ENCODE assay signal across 20 cellular contexts in genomic region chr2:172811027-172811426, GRCh38.
DNase-seq lines count a peak whose midpoint lies in the region; ATAC-seq and TF ChIP-seq lines count a peak whose summit lies in the region.
"Had no signal": no experiment of that assay in that cellular context is flagged by ENCODE, and none has a peak within 500 bp of the region (broad histone marks: within the 10 kb centered on the region; RNA-seq: fewer than 3 reads in every experiment).

No MANE protein-coding gene starts in this region.

- peak overlapping the region in 1 of 2 experiments; percentile 64; a peak in 2 of 4 replicates for H3K27ac ChIP-seq in SK-N-SH (ENCODE audit: low read depth in 2 of 2, low read length in 1 of 2)
- H3K27ac ChIP-seq: ascending aorta, coronary artery, sigmoid colon, tibial artery had no signal

- H3K4me2 ChIP-seq in SK-N-SH, result no peak overlapping the region

- peak in 1 of 2 experiments; percentile 71; a peak in 2 of 4 replicates for TF ChIP-seq EP300 in SK-N-SH (IDR thresholded peaks at IDR 0.05; ENCODE audit: borderline replicate concordance in 1 of 2, low read depth in 1 of 2, low read length in 1 of 2)

- WGBS in SK-N-SH (ENCODE audit: low lambda C conversion rate), result 19% methylated on average over 2 of the region's 2 CpGs

- POLR2A ChIA-PET in SK-N-SH (lab: Yijun Ruan, JAX), result interaction anchor here (0.6 kb wide), 1 partner anchor 120 kb away, joined by 3 read pairs; no protein-coding TSS in a partner anchor

- H3K9ac ChIP-seq in SK-N-SH, result no peak overlapping the region

- H3K4me3 ChIP-seq in SK-N-SH (ENCODE audit: low read depth in 2 of 2, low read length in 1 of 2), result no peak overlapping the region
- H3K4me3 ChIP-seq: ascending aorta, coronary artery, sigmoid colon, tibial artery had no signal

- TF ChIP-seq CTCF in SK-N-SH (IDR thresholded peaks at IDR 0.05), result no peak

- H3K36me3 Mint-ChIP-seq in activated T-cell treated with anti-CD3 and anti-CD28 coated beads, Interleukin-2, amount 50 U/mL, for 72 hours (ENCODE audit: insufficient read depth in 2 of 2), result no peaks in the 10 kb centered on the region

- no peaks in the 10 kb centered on the region for H3K9me3 ChIP-seq in SK-N-SH
- H3K9me3 ChIP-seq: ascending aorta, sigmoid colon, tibial artery had no signal

- H3K9me2 ChIP-seq in SK-N-SH, result no peaks in the 10 kb centered on the region

- peaks cover 0 to 37% of the 10 kb centered on the region in 2 experiments; a peak in 2 of 4 replicates for H3K4me1 ChIP-seq in SK-N-SH (ENCODE audit: control insufficient read depth in 1 of 2, insufficient read depth in 2 of 2, low read depth in 1 of 2, low read length in 1 of 2)
- H3K4me1 ChIP-seq: ascending aorta, tibial artery had no signal

- ATAC-seq in activated T-cell treated with anti-CD3 and anti-CD28 coated beads, Interleukin-2, amount 50 U/mL, for 72 hours (replicated peaks in 1 of 2), result peak in 1 of 2 donors; percentile 35
- ATAC-seq in GM21423 (IDR thresholded peaks at IDR 0.05; ENCODE audit: unreplicated experiment) (no peak), GM18870 (IDR thresholded peaks at IDR 0.05; ENCODE audit: unreplicated experiment) (no peak)

- no peaks in the 10 kb centered on the region for H4K20me1 ChIP-seq in SK-N-SH (ENCODE audit: insufficient read depth)

- no peaks in the 10 kb centered on the region for H3K27me3 ChIP-seq in SK-N-SH (ENCODE audit: insufficient read depth)
- H3K27me3 ChIP-seq: ascending aorta, sigmoid colon, tibial artery had no signal

- H3K36me3 ChIP-seq in SK-N-SH (replicated peaks in 1 of 2; ENCODE audit: control insufficient read depth in 1 of 2, insufficient read depth in 2 of 2, low read length in 1 of 2), result no peaks in the 10 kb centered on the region
- H3K36me3 ChIP-seq: ascending aorta, sigmoid colon, tibial artery had no signal

- H3K79me2 ChIP-seq in SK-N-SH (ENCODE audit: insufficient read depth), result no peaks in the 10 kb centered on the region

- H3K4me1 Mint-ChIP-seq in activated T-cell treated with anti-CD3 and anti-CD28 coated beads, Interleukin-2, amount 50 U/mL, for 72 hours (ENCODE audit: low read depth), result peaks cover 8% of the 10 kb centered on the region

- in situ Hi-C loops in KBM-7 (cut with MboI; ENCODE audit: low pct_unique_long_range_greater_than_20kb, low sequenced_read_pairs), result no loop called here

- peak; percentile 14 to 19 for DNase-seq in activated T-cell treated with anti-CD3 and anti-CD28 coated beads, Interleukin-2, amount 50 U/mL, for 72 hours
- DNase-seq in activated T-cell treated with anti-CD3 and anti-CD28 coated beads for 4 hours, result no peak
- peak; percentile 34 for DNase-seq in KBM-7
- peak; percentile 59 for DNase-seq in SK-N-SH
- no peak for DNase-seq in medulla oblongata (ENCODE audit: extremely low spot score)
- no peak for DNase-seq in pons (ENCODE audit: low spot score)
- DNase-seq: activated effector memory CD4-positive, alpha-beta T cell treated with Interleukin-2 at 50 U/mL for 16 hours; glutamatergic neuron; islet precursor cell; NCI-H2029 treated with DMSO at 0.1 percent for 48 hours; occipital lobe; SHP77; sigmoid colon; stimulated activated CD4-positive, alpha-beta T cell treated with anti-CD3 and anti-CD28 coated beads, Interleukin-4, amount 100 ng/mL, for 1 hour; T1000; tibial artery had no signal

- no peaks in the 10 kb centered on the region for H3K27me3 Mint-ChIP-seq in activated T-cell treated with anti-CD3 and anti-CD28 coated beads, Interleukin-2, amount 50 U/mL, for 72 hours (ENCODE audit: low read depth)

- no peak overlapping the region for H3K4me3 Mint-ChIP-seq in activated T-cell treated with anti-CD3 and anti-CD28 coated beads, Interleukin-2, amount 50 U/mL, for 72 hours

- H2AFZ ChIP-seq in SK-N-SH (ENCODE audit: low read depth), result no peak overlapping the region; the same call in 1 of the 2 replicates

- H3F3A ChIP-seq in SK-N-SH (replicated peaks; ENCODE audit: insufficient read depth), result no peaks in the 10 kb centered on the region

- CTCF ChIA-PET in SK-N-SH (lab: Yijun Ruan, JAX), result interaction anchor here (0.7 to 9.3 kb wide), 2 partner anchors 48 to 122 kb away, joined by 3 to 174 read pairs; no protein-coding TSS in a partner anchor

- no peak overlapping the region for H3K27ac Mint-ChIP-seq in activated T-cell treated with anti-CD3 and anti-CD28 coated beads, Interleukin-2, amount 50 U/mL, for 72 hours

- TF ChIP-seq RAD21 in SK-N-SH (IDR thresholded peaks at IDR 0.05; ENCODE audit: low read length), result no peak

- no peaks in the 10 kb centered on the region for H3K9me3 Mint-ChIP-seq in activated T-cell treated with anti-CD3 and anti-CD28 coated beads, Interleukin-2, amount 50 U/mL, for 72 hours

TF ChIP-seq in SK-N-SH, 30 proteins besides CTCF, POLR2A, EP300 and RAD21:
- TF ChIP-seq USF2 (IDR thresholded peaks at IDR 0.05; ENCODE audit: borderline replicate concordance, low read depth, low read length) (no peak), CHD2 (IDR thresholded peaks at IDR 0.05; ENCODE audit: low read length, partially characterized antibody) (peak; percentile 50), FOXJ3 (CRISPR knock-in tag; IDR thresholded peaks at IDR 0.05) (0 out of 2 replicates have a peak, but pooled peaks have one; percentile 30), FOXM1 (IDR thresholded peaks at IDR 0.05; ENCODE audit: low read depth) (no peak), YY1 (IDR thresholded peaks at IDR 0.05; ENCODE audit: low read depth) (no peak), MEF2A (IDR thresholded peaks at IDR 0.05; ENCODE audit: borderline replicate concordance, low read depth) (no peak), TAF1 (IDR thresholded peaks at IDR 0.05; ENCODE audit: borderline replicate concordance, low read depth, low read length) (no peak), NFIC (IDR thresholded peaks at IDR 0.05; ENCODE audit: borderline replicate concordance) (no peak), REST (IDR thresholded peaks at IDR 0.05; ENCODE audit: low read depth, low read length) (no peak), RCOR1 (IDR thresholded peaks at IDR 0.05; ENCODE audit: low read length) (0 out of 2 replicates have a peak, but pooled peaks have one; percentile 31), GATA2 (CRISPR knock-in tag; IDR thresholded peaks at IDR 0.05) (no peak)

Comparison
In these comparisons a context has a peak if more than half of its experiments do, and no peak if none do; other contexts are left out.
1. DNase-seq: peak in activated T-cell treated with anti-CD3 and anti-CD28 coated beads, Interleukin-2, amount 50 U/mL, for 72 hours (2 of 2), KBM-7 (single experiment) and SK-N-SH (single experiment); none in activated T-cell treated with anti-CD3 and anti-CD28 coated beads for 4 hours (single experiment), medulla oblongata (single experiment) and pons (single experiment).